In the genomic region with DNA sequence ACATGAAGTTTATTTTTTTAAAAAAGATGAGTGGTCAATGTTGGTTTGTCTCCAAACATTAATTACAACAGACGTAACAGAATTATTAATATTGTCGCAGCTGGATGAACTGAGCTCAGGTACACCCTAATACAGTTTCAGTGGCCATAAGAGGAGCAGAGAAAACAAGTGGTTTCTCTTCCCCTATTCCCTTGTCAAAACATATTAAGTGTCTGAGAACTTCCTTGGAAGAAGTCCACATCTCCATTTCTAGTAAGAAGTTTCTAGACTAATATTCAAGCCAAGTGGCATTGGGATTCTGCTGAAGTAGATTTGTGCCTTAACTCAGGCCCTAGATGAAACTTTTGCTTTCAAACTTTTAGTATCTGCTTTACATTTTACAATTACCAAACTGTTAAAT, we compare ENCODE assay signal across 1 cellular context.
A peak's percentile ranks its signal among the peaks of the same experiment; 100 is the strongest.
TF ChIP-seq lines count a peak whose summit lies in the region.

No MANE protein-coding gene starts in this region.

TF ChIP-seq in SK-N-SH, 30 proteins besides CTCF, POLR2A, EP300 and RAD21:
- TF ChIP-seq, protein P1, sequence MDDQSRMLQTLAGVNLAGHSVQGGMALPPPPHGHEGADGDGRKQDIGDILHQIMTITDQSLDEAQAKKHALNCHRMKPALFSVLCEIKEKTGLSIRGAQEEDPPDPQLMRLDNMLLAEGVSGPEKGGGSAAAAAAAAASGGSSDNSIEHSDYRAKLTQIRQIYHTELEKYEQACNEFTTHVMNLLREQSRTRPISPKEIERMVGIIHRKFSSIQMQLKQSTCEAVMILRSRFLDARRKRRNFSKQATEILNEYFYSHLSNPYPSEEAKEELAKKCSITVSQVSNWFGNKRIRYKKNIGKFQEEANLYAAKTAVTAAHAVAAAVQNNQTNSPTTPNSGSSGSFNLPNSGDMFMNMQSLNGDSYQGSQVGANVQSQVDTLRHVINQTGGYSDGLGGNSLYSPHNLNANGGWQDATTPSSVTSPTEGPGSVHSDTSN (IDR thresholded peaks at IDR 0.05): peak; percentile 39; the same call in 1 of the 2 replicates
- no peak for TF ChIP-seq FOSL2 (IDR thresholded peaks at IDR 0.05; ENCODE audit: borderline replicate concordance, low read depth)
